9 cellular contexts compared by ENCODE assay signal in the genomic region with DNA sequence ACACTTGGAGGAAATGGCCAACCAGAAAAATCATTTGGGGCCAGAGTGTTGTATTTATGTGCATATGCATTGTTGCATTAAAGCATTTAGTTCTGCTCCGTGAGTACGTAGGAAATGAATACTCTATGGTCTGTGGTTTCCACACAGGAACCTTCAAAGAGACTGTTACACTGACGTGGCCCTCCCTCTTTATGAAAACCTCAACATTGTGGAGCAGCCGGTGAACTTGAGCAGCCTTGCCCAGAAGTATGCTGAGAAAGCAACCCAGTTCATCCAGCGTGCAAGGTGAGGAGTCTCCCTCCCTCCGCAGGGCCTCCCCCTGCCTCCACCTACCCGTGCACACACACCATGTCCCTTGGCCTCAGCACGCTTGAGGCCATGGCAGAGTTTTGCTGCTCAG.
DNase-seq lines count a peak whose midpoint lies in the region; TF ChIP-seq lines count a peak whose summit lies in the region.
"Had no signal": no experiment of that assay in that cellular context is flagged by ENCODE, and none has a peak within 500 bp of the region (broad histone marks: within the 10 kb centered on the region; RNA-seq: fewer than 3 reads in every experiment).

No MANE protein-coding gene starts in this region.

- H4K20me1 ChIP-seq in smooth muscle cell (ENCODE audit: low read depth), result no peaks in the 10 kb centered on the region
- no peaks in the 10 kb centered on the region for H4K20me1 ChIP-seq in MM.1S (ENCODE audit: insufficient read depth, low read length)

- no peak overlapping the region for H3K4me2 ChIP-seq in smooth muscle cell
- H3K4me2 ChIP-seq in MM.1S (ENCODE audit: low read depth, low read length), result no peak overlapping the region

- DNase-seq in NK-92 treated with Interleukin-12 subunit alpha and Interleukin-12 subunit beta, amount 100 ng/mL, for 24 hours (lab: John Stamatoyannopoulos, UW), result peak; percentile 77
- DNase-seq in NK-92 (lab: John Stamatoyannopoulos, UW; ENCODE audit: unreplicated experiment) (no peak), NOMO-1 treated with DMSO at 0.1 percent for 48 hours (lab: John Stamatoyannopoulos, UW; ENCODE audit: unreplicated experiment) (peak; percentile 79), smooth muscle cell (lab: John Stamatoyannopoulos, UW; ENCODE audit: unreplicated experiment) (no peak), MM.1S (no peak), middle frontal gyrus (ENCODE audit: extremely low spot score, low spot score) (no peak)
- DNase-seq in activated effector memory CD4-positive, alpha-beta T cell treated with anti-CD3 and anti-CD28 coated beads, Interleukin-2, amount 50 U/mL, for 16 hours, result peak; percentile 80
- peak; percentile 70 for DNase-seq in stimulated activated CD4-positive, alpha-beta T cell treated with anti-CD3 and anti-CD28 coated beads, Interleukin-4, amount 100 ng/mL, for 24 hours
- DNase-seq: psoas muscle had no signal

- no peak overlapping the region for H3K4me3 ChIP-seq in smooth muscle cell
- no peak overlapping the region for H3K4me3 ChIP-seq in MM.1S (ENCODE audit: low read length)
- H3K4me3 ChIP-seq: psoas muscle had no signal

- no peaks in the 10 kb centered on the region for H3K27me3 ChIP-seq in smooth muscle cell (ENCODE audit: low read depth)
- no peaks in the 10 kb centered on the region for H3K27me3 ChIP-seq in MM.1S (replicated peaks; ENCODE audit: insufficient read depth, low read length)

- no peaks in the 10 kb centered on the region for H3K9me2 ChIP-seq in MM.1S (replicated peaks; ENCODE audit: insufficient read depth, low read length)

- H3K27ac ChIP-seq in smooth muscle cell (ENCODE audit: low read depth) (no peak overlapping the region), MM.1S (ENCODE audit: low read length) (no peak overlapping the region)
- H3K27ac ChIP-seq: psoas muscle had no signal

- TF ChIP-seq CTCF in smooth muscle cell (IDR thresholded peaks at IDR 0.05; ENCODE audit: borderline replicate concordance, insufficient read depth, poor library complexity, severe bottlenecking) (no peak), MM.1S (IDR thresholded peaks at IDR 0.05; ENCODE audit: low read length) (no peak)

- H3K9ac ChIP-seq in smooth muscle cell (ENCODE audit: low read depth) (no peak overlapping the region), MM.1S (ENCODE audit: low read length) (no peak overlapping the region)

- H3K9me3 ChIP-seq in smooth muscle cell (replicated peaks; ENCODE audit: low read depth) (no peaks in the 10 kb centered on the region), MM.1S (replicated peaks; ENCODE audit: insufficient read depth, low read length) (no peaks in the 10 kb centered on the region)
- H3K9me3 ChIP-seq: psoas muscle had no signal

- WGBS in smooth muscle cell (ENCODE audit: low lambda C conversion rate), result 79% methylated on average over 8 of the region's 8 CpGs

- H3K4me1 ChIP-seq in smooth muscle cell (ENCODE audit: low read depth) (no peaks in the 10 kb centered on the region), MM.1S (ENCODE audit: low read length) (no peaks in the 10 kb centered on the region)

- H2AFZ ChIP-seq in smooth muscle cell (ENCODE audit: low read depth) (no peak overlapping the region), MM.1S (ENCODE audit: low read length) (no peak overlapping the region)

- no peaks in the 10 kb centered on the region for H3K79me2 ChIP-seq in smooth muscle cell (ENCODE audit: low read depth)
- no peaks in the 10 kb centered on the region for H3K79me2 ChIP-seq in MM.1S (ENCODE audit: low read length)

- H3K36me3 ChIP-seq in smooth muscle cell (ENCODE audit: low read depth) (no peaks in the 10 kb centered on the region), MM.1S (replicated peaks; ENCODE audit: insufficient read depth, low read length) (no peaks in the 10 kb centered on the region)

- H3F3A ChIP-seq in smooth muscle cell (ENCODE audit: low read depth) (peaks cover 3% of the 10 kb centered on the region), MM.1S (ENCODE audit: insufficient read depth, low read length) (no peaks in the 10 kb centered on the region)

Comparison
In these comparisons a context has a peak if more than half of its experiments do, and no peak if none do; other contexts are left out.
1. DNase-seq: peak in NK-92 treated with Interleukin-12 subunit alpha and Interleukin-12 subunit beta, amount 100 ng/mL, for 24 hours (single experiment), NOMO-1 treated with DMSO at 0.1 percent for 48 hours (single experiment), activated effector memory CD4-positive, alpha-beta T cell treated with anti-CD3 and anti-CD28 coated beads, Interleukin-2, amount 50 U/mL, for 16 hours (single experiment) and stimulated activated CD4-positive, alpha-beta T cell treated with anti-CD3 and anti-CD28 coated beads, Interleukin-4, amount 100 ng/mL, for 24 hours (single experiment); none in NK-92 (single experiment), smooth muscle cell (single experiment), MM.1S (single experiment) and middle frontal gyrus (single experiment).